8 cellular contexts compared by ENCODE assay signal in the genomic region with DNA sequence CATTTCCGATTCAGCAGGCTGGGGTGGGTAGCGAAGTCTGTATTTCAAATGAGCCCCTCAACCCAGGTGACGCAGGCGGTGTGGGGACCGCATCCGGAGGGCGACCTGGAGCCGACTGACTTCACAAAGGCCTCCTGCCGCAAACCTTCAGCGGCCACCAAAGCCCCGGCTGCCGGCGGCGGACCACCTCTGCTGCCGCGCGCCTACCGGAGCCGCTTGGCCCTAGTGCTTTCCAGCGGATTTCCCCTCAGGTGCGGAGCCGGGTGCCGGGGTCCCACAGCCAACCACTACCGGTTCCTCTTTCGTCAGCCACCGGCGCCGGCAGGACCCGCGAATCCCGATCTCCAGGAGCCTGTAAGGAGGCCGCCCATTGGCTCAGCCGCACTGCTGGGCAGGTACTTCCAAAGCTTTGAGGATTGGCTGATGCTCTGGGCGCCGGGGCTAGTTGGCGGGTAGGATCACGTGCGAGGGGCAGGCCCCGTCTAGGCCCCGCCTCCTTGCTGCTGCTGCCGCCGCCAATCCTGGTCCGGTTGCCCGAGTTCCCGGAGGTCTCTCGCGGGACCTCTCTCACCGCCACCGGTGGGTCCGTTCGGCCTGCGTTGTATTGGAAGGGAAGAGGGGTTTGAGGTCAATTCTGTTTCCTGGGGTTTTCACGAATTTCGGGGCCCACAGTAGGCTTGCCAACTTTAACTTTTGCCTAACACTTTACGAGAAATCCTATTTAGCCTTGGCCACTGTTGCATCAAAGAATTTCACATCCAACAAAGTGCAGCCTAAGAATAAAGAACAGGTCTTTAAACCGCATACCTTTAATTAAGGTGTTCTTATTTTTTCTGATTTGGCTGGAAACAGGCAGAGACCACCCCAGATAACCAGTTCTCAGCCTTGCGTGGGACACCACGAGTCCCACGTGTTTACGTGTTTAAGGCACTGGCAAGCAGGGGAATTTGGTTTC. TPM values are rescaled to one million over a fixed set of nuclear protein-coding genes. Genes with fewer than 3 reads are reported as not detected.
A peak's percentile ranks its signal among the peaks of the same experiment; 100 is the strongest.
DNase-seq lines count a peak whose midpoint lies in the region; ATAC-seq and TF ChIP-seq lines count a peak whose summit lies in the region.

A gene (plus strand): TSS at position 494 of the 955 bp plus-strand sequence. CDS start 5,732 bp downstream, outside the sequence.

- H3K27me3 Mint-ChIP-seq in activated T-helper 17 cell treated with anti-CD3 and anti-CD28 coated beads, Interleukin-2, amount 50 U/mL, for 72 hours, result no peaks in the 10 kb centered on the region
- H3K27me3 Mint-ChIP-seq in naive thymus-derived CD8-positive, alpha-beta T cell, result no peaks in the 10 kb centered on the region
- peaks cover 2% of the 10 kb centered on the region for H3K27me3 Mint-ChIP-seq in stimulated activated memory B cell treated with anti-CD40 and anti-IgM and Interleukin-4, amounts not matched to agents 10 μg/mL and 1 μg/mL and 100 μg/mL, for 72 hours

- H3K9ac ChIP-seq in KMS-11 (peak within 1 kb of the TSS; percentile 76), fibroblast of lung (ENCODE audit: insufficient read depth, low read length) (peak within 1 kb of the TSS; percentile 85)

- BruUV-seq in Panc1 (replicated peaks; lab: Mats Ljungman, UMichigan), result no TSS peak

- H3K9me3 Mint-ChIP-seq in activated T-helper 17 cell treated with anti-CD3 and anti-CD28 coated beads, Interleukin-2, amount 50 U/mL, for 72 hours, result no peaks in the 10 kb centered on the region
- no peaks in the 10 kb centered on the region for H3K9me3 Mint-ChIP-seq in naive thymus-derived CD8-positive, alpha-beta T cell
- H3K9me3 Mint-ChIP-seq in stimulated activated memory B cell treated with anti-CD40 and anti-IgM and Interleukin-4, amounts not matched to agents 10 μg/mL and 1 μg/mL and 100 μg/mL, for 72 hours, result no peaks in the 10 kb centered on the region

- DNase-seq in DMS153 (lab: John Stamatoyannopoulos, UW), result peak; percentile 97
- DNase-seq in Panc1 (ENCODE audit: low read depth, low spot score), result peak; percentile 88
- peak; percentile 99 for DNase-seq in fibroblast of lung (ENCODE audit: low read depth in 2 of 2)
- DNase-seq in naive thymus-derived CD8-positive, alpha-beta T cell, result peak; percentile 93 to 99 (median 98)

- H2AFZ ChIP-seq in KMS-11 (ENCODE audit: low read depth) (peak within 1 kb of the TSS; percentile 76), fibroblast of lung (ENCODE audit: low read length) (peak within 1 kb of the TSS; percentile 73)

- peak within 1 kb of the TSS; percentile 94 for H3K27ac Mint-ChIP-seq in activated T-helper 17 cell treated with anti-CD3 and anti-CD28 coated beads, Interleukin-2, amount 50 U/mL, for 72 hours
- peak within 1 kb of the TSS; percentile 94 to 99 (median 98) for H3K27ac Mint-ChIP-seq in naive thymus-derived CD8-positive, alpha-beta T cell
- peak within 1 kb of the TSS; percentile 83 for H3K27ac Mint-ChIP-seq in stimulated activated memory B cell treated with anti-CD40 and anti-IgM and Interleukin-4, amounts not matched to agents 10 μg/mL and 1 μg/mL and 100 μg/mL, for 72 hours

- H3K9me3 ChIP-seq in Panc1 (ENCODE audit: control insufficient read depth, insufficient read depth, low read depth, low read length), result no peaks in the 10 kb centered on the region
- no peaks in the 10 kb centered on the region for H3K9me3 ChIP-seq in fibroblast of lung (ENCODE audit: control insufficient read depth, insufficient read depth, low read depth, low read length)

- H3K27ac ChIP-seq in KMS-11 (peak within 1 kb of the TSS; percentile 60), Panc1 (ENCODE audit: low read length) (peak within 1 kb of the TSS; percentile 100), fibroblast of lung (ENCODE audit: insufficient read depth, low read length) (peak within 1 kb of the TSS; percentile 73)

- intact Hi-C loops in Panc1 (cut with micrococcal nuclease; ENCODE audit: unreplicated experiment), result no loop called here

- H3K27me3 ChIP-seq in KMS-11 (ENCODE audit: insufficient read depth, low read depth) (no peaks in the 10 kb centered on the region), Panc1 (ENCODE audit: control insufficient read depth, insufficient read depth, low read length) (no peaks in the 10 kb centered on the region), fibroblast of lung (ENCODE audit: control insufficient read depth, insufficient read depth, low read length) (no peaks in the 10 kb centered on the region)

- peaks cover 51% of the 10 kb centered on the region for H3K36me3 Mint-ChIP-seq in activated T-helper 17 cell treated with anti-CD3 and anti-CD28 coated beads, Interleukin-2, amount 50 U/mL, for 72 hours (ENCODE audit: low read depth)
- H3K36me3 Mint-ChIP-seq in naive thymus-derived CD8-positive, alpha-beta T cell, result peaks cover 5 to 39% (median 11%) of the 10 kb centered on the region in 3 donors
- H3K36me3 Mint-ChIP-seq in stimulated activated memory B cell treated with anti-CD40 and anti-IgM and Interleukin-4, amounts not matched to agents 10 μg/mL and 1 μg/mL and 100 μg/mL, for 72 hours, result peaks cover 24% of the 10 kb centered on the region

- peaks cover 24% of the 10 kb centered on the region for H3K4me1 Mint-ChIP-seq in activated T-helper 17 cell treated with anti-CD3 and anti-CD28 coated beads, Interleukin-2, amount 50 U/mL, for 72 hours
- peaks cover 13 to 51% (median 47%) of the 10 kb centered on the region in 4 donors for H3K4me1 Mint-ChIP-seq in naive thymus-derived CD8-positive, alpha-beta T cell
- peaks cover 40% of the 10 kb centered on the region for H3K4me1 Mint-ChIP-seq in stimulated activated memory B cell treated with anti-CD40 and anti-IgM and Interleukin-4, amounts not matched to agents 10 μg/mL and 1 μg/mL and 100 μg/mL, for 72 hours

- CTCF ChIA-PET in Panc1 (lab: Charles Lee), result no interaction called here

- TF ChIP-seq CTCF in KMS-11 (conservative IDR thresholded peaks at IDR 0.05; ENCODE audit: low read depth, low read length), result no peak
- TF ChIP-seq CTCF in Panc1 (IDR thresholded peaks at IDR 0.05), result no peak
- no peak for TF ChIP-seq CTCF in fibroblast of lung (conservative IDR thresholded peaks at IDR 0.05 in 1 of 2, IDR thresholded peaks at IDR 0.05 in 1 of 2; ENCODE audit: low read depth in 1 of 2, low read length in 2 of 2)

- H4K20me1 ChIP-seq in KMS-11 (ENCODE audit: insufficient read depth) (no peaks in the 10 kb centered on the region), fibroblast of lung (ENCODE audit: control insufficient read depth, extremely low read depth, insufficient read depth, low read length) (no peaks in the 10 kb centered on the region)

- POLR2A ChIA-PET in Panc1 (lab: Charles Lee), result no interaction called here
- POLR2A ChIA-PET in naive thymus-derived CD8-positive, alpha-beta T cell (lab: Charles Lee), result interaction anchor here (0.7 to 1.6 kb wide), 6 partner anchors 10 to 147 kb away, joined by 3 to 16 read pairs (median 7); a partner anchor contains a TSS

- H3K4me1 ChIP-seq in KMS-11 (ENCODE audit: low read depth, poor library complexity, severe bottlenecking) (peaks cover 14% of the 10 kb centered on the region), Panc1 (ENCODE audit: control insufficient read depth, insufficient read depth, low read length) (peaks cover 13% of the 10 kb centered on the region), fibroblast of lung (ENCODE audit: control insufficient read depth, extremely low read depth, insufficient read depth, low read length) (peaks cover 8% of the 10 kb centered on the region)

- no peaks in the 10 kb centered on the region; the same call in 1 of the 2 replicates for H3K36me3 ChIP-seq in KMS-11 (ENCODE audit: insufficient read depth)
- H3K36me3 ChIP-seq in Panc1 (ENCODE audit: control insufficient read depth, insufficient read depth, low read length), result peaks cover 34% of the 10 kb centered on the region
- peaks cover 13% of the 10 kb centered on the region for H3K36me3 ChIP-seq in fibroblast of lung (ENCODE audit: control insufficient read depth, insufficient read depth, low read length)

- peak within 1 kb of the TSS; percentile 80 for H3K4me3 Mint-ChIP-seq in activated T-helper 17 cell treated with anti-CD3 and anti-CD28 coated beads, Interleukin-2, amount 50 U/mL, for 72 hours
- peak within 1 kb of the TSS; percentile 89 to 96 (median 94) for H3K4me3 Mint-ChIP-seq in naive thymus-derived CD8-positive, alpha-beta T cell
- H3K4me3 Mint-ChIP-seq in stimulated activated memory B cell treated with anti-CD40 and anti-IgM and Interleukin-4, amounts not matched to agents 10 μg/mL and 1 μg/mL and 100 μg/mL, for 72 hours, result peak within 1 kb of the TSS; percentile 94

- H3K4me2 ChIP-seq in KMS-11, result peak within 1 kb of the TSS; percentile 66
- peak within 1 kb of the TSS; percentile 83 for H3K4me2 ChIP-seq in fibroblast of lung (ENCODE audit: extremely low read depth, insufficient read depth, low read length)

- H3K79me2 ChIP-seq in KMS-11 (ENCODE audit: insufficient read depth, low read depth), result peaks cover 44% of the 10 kb centered on the region
- peaks cover 4% of the 10 kb centered on the region for H3K79me2 ChIP-seq in fibroblast of lung (ENCODE audit: control insufficient read depth, insufficient read depth, low read length)

- in situ Hi-C loops in Panc1 (cut with HindIII; ENCODE audit: low pct_unique_long_range_greater_than_20kb, low sequenced_read_pairs), result no loop called here

- H3K4me3 ChIP-seq in KMS-11 (IDR thresholded peaks at IDR 0.05; ENCODE audit: insufficient read depth, low read depth, low read length) (no peak within 1 kb of the TSS), Panc1 (ENCODE audit: low read depth in 2 of 2, low read length in 2 of 2) (peak within 1 kb of the TSS; percentile 62 to 91), fibroblast of lung (replicated peaks in 1 of 4; ENCODE audit: control extremely low read depth in 1 of 4, insufficient read depth in 1 of 4, low read depth in 3 of 4, low read length in 4 of 4) (peak within 1 kb of the TSS; percentile 66 to 93 (median 72))

- ATAC-seq in GM21717 (IDR thresholded peaks at IDR 0.05; ENCODE audit: unreplicated experiment), result peak; percentile 99
- peak; percentile 99 for ATAC-seq in Panc1
- ATAC-seq in activated T-helper 17 cell treated with anti-CD3 and anti-CD28 coated beads, Interleukin-2, amount 50 U/mL, for 72 hours (replicated peaks), result peak; percentile 85
- ATAC-seq in naive thymus-derived CD8-positive, alpha-beta T cell, result peak; percentile 89 to 94
- ATAC-seq in stimulated activated memory B cell treated with anti-CD40 and anti-IgM and Interleukin-4, amounts not matched to agents 10 μg/mL and 1 μg/mL and 100 μg/mL, for 72 hours, result peak; percentile 99

RNA-seq across cellular contexts. Expression of the gene that starts here (rescaled TPM):
- total RNA-seq in Panc1 (2021; ENCODE audit: unreplicated experiment), result 28.5 TPM
- 31.6 TPM for polyA plus RNA-seq in Panc1 (2012; ENCODE audit: insufficient read length)
- total RNA-seq in activated T-helper 17 cell treated with anti-CD3 and anti-CD28 coated beads, Interleukin-2, amount 50 U/mL, for 72 hours, result 1 to 10 TPM in 1 of 2 donors, under 1 TPM in 1; 0.28 to 1.4 TPM
- 2.1 and 3.1 TPM in 2 replicates for total RNA-seq in fibroblast of lung
- polyA plus RNA-seq in fibroblast of lung, result 2.9 and 5.9 TPM in 2 replicates
- polyA plus RNA-seq in fibroblast of lung (2012), result 2.8 and 4.8 TPM in 2 replicates
- 2.4 and 2.7 TPM in 2 replicates for polyA minus RNA-seq in fibroblast of lung (ENCODE audit: low replicate concordance)
- 1 to 10 TPM; 1.4 to 1.5 TPM for total RNA-seq in naive thymus-derived CD8-positive, alpha-beta T cell
- polyA plus RNA-seq in naive thymus-derived CD8-positive, alpha-beta T cell, result 1 to 10 TPM in 2 of 3 donors, under 1 TPM in 1; 0.15 to 2.0 (median 1.1) TPM
